1 cellular context compared by ENCODE assay signal in genomic region chr6:24699521-24700359, GRCh38.
A peak's percentile ranks its signal among the peaks of the same experiment; 100 is the strongest.
TF ChIP-seq lines count a peak whose summit lies in the region.

No MANE protein-coding gene starts in this region.

TF ChIP-seq in K562, 482 proteins besides CTCF, POLR2A, EP300 and RAD21:
- TF ChIP-seq ELF2 (CRISPR knock-in tag; IDR thresholded peaks at IDR 0.05): 0 out of 2 replicates have a peak, but pooled peaks have one; percentile 28
- TF ChIP-seq POLR2G (IDR thresholded peaks at IDR 0.05; ENCODE audit: low read depth, low read length): no peak
- peak; percentile 45; the same call in 1 of the 2 replicates for TF ChIP-seq SOX6 (IDR thresholded peaks at IDR 0.05)
- TF ChIP-seq RBM14 (IDR thresholded peaks at IDR 0.05; ENCODE audit: borderline replicate concordance, insufficient read depth, low read depth, low read length): no peak
- no peak for TF ChIP-seq ZNF140 (CRISPR knock-in tag; IDR thresholded peaks at IDR 0.05)
- no peak for TF ChIP-seq ARHGAP35 (IDR thresholded peaks at IDR 0.05; ENCODE audit: partially characterized antibody)
- TF ChIP-seq PRPF4 (IDR thresholded peaks at IDR 0.05; ENCODE audit: insufficient read depth, low read depth, low read length, poor library complexity, severe bottlenecking): no peak
- TF ChIP-seq NFIC (IDR thresholded peaks at IDR 0.05): peak; percentile 46
